4 cellular contexts compared by ENCODE assay signal in the genomic region with DNA sequence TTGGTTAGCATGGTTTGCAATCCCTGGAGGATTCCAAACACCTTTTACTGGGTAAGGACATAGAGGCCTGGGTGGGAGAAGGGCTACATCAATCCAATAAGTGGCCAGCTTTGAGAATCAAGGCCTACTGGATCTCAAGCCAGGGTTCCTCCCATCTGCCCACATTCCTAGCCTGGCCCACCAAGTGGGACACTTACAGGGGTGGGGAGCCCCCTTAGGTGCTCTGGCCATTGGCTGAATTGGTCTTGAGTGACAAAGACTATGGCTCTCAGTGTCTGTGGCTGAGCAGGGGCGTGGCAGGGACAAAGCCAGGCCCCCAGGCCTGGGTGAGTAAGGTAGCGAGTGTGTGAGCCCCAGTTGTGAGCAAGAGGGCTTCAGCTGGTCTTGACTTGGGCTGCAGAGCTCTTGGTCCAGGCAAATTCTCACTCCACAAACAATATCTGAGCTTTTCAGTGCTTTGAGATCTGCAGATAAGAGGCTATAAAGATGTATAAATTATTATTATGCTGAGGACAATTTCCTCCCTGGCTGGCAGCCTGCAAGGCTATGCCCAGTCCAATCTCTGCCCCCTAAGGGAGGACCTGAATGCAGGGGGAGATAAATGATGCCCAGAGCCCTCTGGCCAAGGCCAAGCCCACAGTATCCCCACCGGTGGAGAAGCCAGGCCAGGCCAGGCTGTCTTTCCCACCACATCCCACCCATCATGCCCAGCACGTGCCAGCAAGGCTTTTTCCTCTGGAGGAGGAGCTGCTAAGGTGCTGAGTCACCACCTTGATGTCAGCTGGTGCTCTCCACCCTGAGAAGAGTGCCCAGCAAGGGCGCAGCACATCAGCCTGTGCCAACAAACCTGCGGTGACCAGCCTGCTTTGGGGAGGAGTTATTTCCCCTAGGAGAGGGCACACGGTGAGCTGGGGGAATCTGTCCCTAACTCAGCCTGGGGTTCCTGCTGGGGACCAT.
A peak's percentile ranks its signal among the peaks of the same experiment; 100 is the strongest.
TF ChIP-seq lines count a peak whose summit lies in the region.

No MANE protein-coding gene starts in this region.

TF ChIP-seq in SK-N-SH, 30 proteins besides CTCF, POLR2A, EP300 and RAD21:
- TF ChIP-seq ELF1 (IDR thresholded peaks at IDR 0.05) (no peak), IRF3 (IDR thresholded peaks at IDR 0.05; ENCODE audit: low read depth, low read length) (no peak), RFX5 (IDR thresholded peaks at IDR 0.05; ENCODE audit: low read length) (no peak), REST (IDR thresholded peaks at IDR 0.05; ENCODE audit: low read depth, low read length) (no peak)
- TF ChIP-seq, protein P1, sequence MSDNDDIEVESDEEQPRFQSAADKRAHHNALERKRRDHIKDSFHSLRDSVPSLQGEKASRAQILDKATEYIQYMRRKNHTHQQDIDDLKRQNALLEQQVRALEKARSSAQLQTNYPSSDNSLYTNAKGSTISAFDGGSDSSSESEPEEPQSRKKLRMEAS (IDR thresholded peaks at IDR 0.05; ENCODE audit: low read depth) = peak; percentile 31; the same call in 1 of the 2 replicates

TF ChIP-seq in SK-N-SH treated with all-trans-retinoic acid at 6 μM for 48 hours, 23 proteins besides CTCF, POLR2A, EP300 and RAD21:
- TF ChIP-seq ZNF565 (CRISPR knock-in tag; conservative IDR thresholded peaks at IDR 0.05; ENCODE audit: low read depth) = no peak
- TF ChIP-seq, protein P2, sequence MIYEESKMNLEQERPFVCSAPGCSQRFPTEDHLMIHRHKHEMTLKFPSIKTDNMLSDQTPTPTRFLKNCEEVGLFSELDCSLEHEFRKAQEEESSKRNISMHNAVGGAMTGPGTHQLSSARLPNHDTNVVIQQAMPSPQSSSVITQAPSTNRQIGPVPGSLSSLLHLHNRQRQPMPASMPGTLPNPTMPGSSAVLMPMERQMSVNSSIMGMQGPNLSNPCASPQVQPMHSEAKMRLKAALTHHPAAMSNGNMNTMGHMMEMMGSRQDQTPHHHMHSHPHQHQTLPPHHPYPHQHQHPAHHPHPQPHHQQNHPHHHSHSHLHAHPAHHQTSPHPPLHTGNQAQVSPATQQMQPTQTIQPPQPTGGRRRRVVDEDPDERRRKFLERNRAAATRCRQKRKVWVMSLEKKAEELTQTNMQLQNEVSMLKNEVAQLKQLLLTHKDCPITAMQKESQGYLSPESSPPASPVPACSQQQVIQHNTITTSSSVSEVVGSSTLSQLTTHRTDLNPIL (CRISPR knock-in tag; IDR thresholded peaks at IDR 0.05; ENCODE audit: low read depth) = no peak
- TF ChIP-seq BACH2 (CRISPR knock-in tag; IDR thresholded peaks at IDR 0.05; ENCODE audit: borderline replicate concordance) = no peak
- no peak for TF ChIP-seq POU6F1 (CRISPR knock-in tag; IDR thresholded peaks at IDR 0.05; ENCODE audit: borderline replicate concordance, low read depth)
- TF ChIP-seq PPARA (CRISPR knock-in tag; IDR thresholded peaks at IDR 0.05; ENCODE audit: borderline replicate concordance) = no peak
- TF ChIP-seq GLIS3 (CRISPR knock-in tag; IDR thresholded peaks at IDR 0.05) = no peak
- TF ChIP-seq ZFP30 (CRISPR knock-in tag; IDR thresholded peaks at IDR 0.05) = no peak
- TF ChIP-seq ZNF70 (CRISPR knock-in tag; IDR thresholded peaks at IDR 0.05) = no peak

TF ChIP-seq in Ishikawa, 13 proteins besides CTCF, POLR2A, EP300 and RAD21:
- TF ChIP-seq NFIC (IDR thresholded peaks at IDR 0.05) (peak; percentile 85), USF1 (IDR thresholded peaks at IDR 0.05) (peak; percentile 66), CEBPB (IDR thresholded peaks at IDR 0.05) (no peak), TCF12 (IDR thresholded peaks at IDR 0.05; ENCODE audit: low read depth) (peak; percentile 70), TAF1 (IDR thresholded peaks at IDR 0.05; ENCODE audit: low read depth) (no peak)
- TF ChIP-seq, protein P1 (IDR thresholded peaks at IDR 0.05) = peak; percentile 98

TF ChIP-seq in H1, 55 proteins besides CTCF, POLR2A, EP300 and RAD21:
- TF ChIP-seq POLR2AphosphoS5 (IDR thresholded peaks at IDR 0.05; ENCODE audit: low read depth, low read length) = no peak
- no peak for TF ChIP-seq HDAC6 (IDR thresholded peaks at IDR 0.05; ENCODE audit: low read depth, low read length)
